ENCODE assay signal across 10 cellular contexts in genomic region chr17:66822009-66822408, GRCh38. TPM values are rescaled to one million over a fixed set of nuclear protein-coding genes. Genes with fewer than 3 reads are reported as not detected.
"Had no signal": no experiment of that assay in that cellular context is flagged by ENCODE, and none has a peak within 500 bp of the region (broad histone marks: within the 10 kb centered on the region; RNA-seq: fewer than 3 reads in every experiment).

No MANE protein-coding gene starts in this region.

- H3K36me3 ChIP-seq: HAP-1 had no signal

- H3K4me1 ChIP-seq: HAP-1 had no signal

- DNase-seq: H7, HFFc6, KG1 had no signal

- H3K27ac ChIP-seq: HL-60 had no signal

- H3K4me2 ChIP-seq: GM23338 had no signal

- ATAC-seq: GM23338, HCT116 had no signal

- H3K4me3 ChIP-seq: GM23338, HAP-1 had no signal

- H3K9me3 ChIP-seq: HAP-1 had no signal

- FAIRE-seq: H1 had no signal

RNA-seq across cellular contexts. Expression of gene CACNG5, which starts 12.9 kb away (rescaled TPM):
- total RNA-seq: HFFc6, HT1080 had no signal
- polyA plus RNA-seq: IgD-negative memory B cell had no signal
